Comparison of ENCODE assay signal across 22 cellular contexts in the genomic region with DNA sequence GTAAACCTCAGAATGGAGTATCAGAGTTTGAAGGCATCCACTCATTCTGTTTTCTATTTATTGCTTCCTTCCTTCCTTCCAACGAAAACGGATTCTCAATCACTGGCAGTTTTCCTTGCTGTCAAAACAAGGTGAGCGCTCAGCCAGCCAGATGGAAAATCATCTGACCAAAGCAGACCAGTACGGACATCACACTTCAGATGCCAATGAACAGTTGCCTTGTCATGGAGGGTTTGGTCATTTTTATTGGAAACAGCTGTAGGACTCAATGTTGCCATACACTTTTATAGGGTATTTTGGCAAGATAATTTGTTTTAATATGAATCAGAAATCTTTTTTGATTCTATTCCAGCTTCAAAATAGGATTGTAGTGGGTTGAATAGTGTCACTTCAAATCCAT. TPM values are rescaled to one million over a fixed set of nuclear protein-coding genes. Genes with fewer than 3 reads are reported as not detected.
DNase-seq lines count a peak whose midpoint lies in the region; FAIRE-seq and TF ChIP-seq lines count a peak whose summit lies in the region.
"Had no signal": no experiment of that assay in that cellular context is flagged by ENCODE, and none has a peak within 500 bp of the region (broad histone marks: within the 10 kb centered on the region; RNA-seq: fewer than 3 reads in every experiment).

No MANE protein-coding gene starts in this region.

- H3K4me2 ChIP-seq in GM23248 (ENCODE audit: unreplicated experiment): no peak overlapping the region
- no peak overlapping the region for H3K4me2 ChIP-seq in H1 (ENCODE audit: insufficient read depth in 1 of 2, low read depth in 2 of 2, low read length in 2 of 2)
- H3K4me2 ChIP-seq: KMS-11 had no signal

- H4K91ac ChIP-seq in H1 (replicated peaks; ENCODE audit: insufficient read length, low read length): no peak overlapping the region

- H3K36me3 ChIP-seq in GM23248 (ENCODE audit: low read depth) (no peaks in the 10 kb centered on the region), H1 (ENCODE audit: control insufficient read depth in 2 of 4, insufficient read depth in 4 of 4, low read length in 3 of 4) (peaks cover 0 to 13% (median 3%) of the 10 kb centered on the region in 4 experiments; a peak in 5 of 8 replicates)

- 40 to 41% methylated on average over 4 of the region's 4 CpGs for WGBS in GM23248 (ENCODE audit: low coverage in 1 of 2, low lambda C conversion rate in 2 of 2, missing lambda C conversion rate in 2 of 2), 2 experiments
- 96% methylated on average over 4 of the region's 4 CpGs; no CpG with 5 or more reads in 1 of the 2 experiments for WGBS in H1 (ENCODE audit: extremely low coverage in 1 of 2, insufficient coverage in 1 of 2, insufficient read length in 1 of 2, insufficient replicate concordance in 2 of 2, low coverage in 1 of 2, low lambda C conversion rate in 2 of 2, missing lambda C conversion rate in 1 of 2), 2 experiments

- H3K9ac ChIP-seq in GM23248: no peak overlapping the region
- H3K9ac ChIP-seq in H1 (replicated peaks in 1 of 4; ENCODE audit: extremely low read depth in 1 of 4, low read depth in 3 of 4, low read length in 3 of 4): no peak overlapping the region
- H3K9ac ChIP-seq: BLaER1 treated with 17β-estradiol and CSF1 and Interleukin-3, amounts not matched to agents 10 nM and 100 nM; KMS-11 had no signal

- POLR2A ChIA-PET in H1 (lab: Charles Lee; ENCODE audit: partially characterized antibody): no interaction called here

- H4K20me1 ChIP-seq in GM23248 (ENCODE audit: insufficient read depth) (no peaks in the 10 kb centered on the region), H1 (replicated peaks in 1 of 2; ENCODE audit: control insufficient read depth in 1 of 2, insufficient read depth in 2 of 2, low read length in 2 of 2) (no peaks in the 10 kb centered on the region)

- no peaks in the 10 kb centered on the region for H3K79me2 ChIP-seq in GM23248 (ENCODE audit: insufficient read depth)
- H3K79me2 ChIP-seq in H1 (ENCODE audit: control insufficient read depth in 1 of 2, insufficient read depth in 2 of 2, low read length in 2 of 2): no peaks in the 10 kb centered on the region

- peak; percentile 60 for FAIRE-seq in H1 (lab: Jason Lieb, UNC)
- FAIRE-seq: A204.1, G401.6, GM19239 had no signal

- no peak overlapping the region for H2AK5ac ChIP-seq in H1 (ENCODE audit: low read depth, low read length)

- DNase-seq in AG09309 (ENCODE audit: low read depth): peak; percentile 59
- DNase-seq in GM23248: peak; percentile 24
- DNase-seq in H1 (ENCODE audit: low read depth in 1 of 2, low spot score in 2 of 2): no peak
- peak; percentile 49 for DNase-seq in fibroblast of villous mesenchyme (ENCODE audit: low read depth)
- no peak for DNase-seq in DMS53 (lab: John Stamatoyannopoulos, UW)
- no peak for DNase-seq in NCI-H1048 (lab: John Stamatoyannopoulos, UW)
- no peak for DNase-seq in activated CD8-positive, alpha-beta memory T cell treated with anti-CD3 and anti-CD28 coated beads, Interleukin-2, amount 50 U/mL, for 48 hours
- DNase-seq in NOMO-1 treated with dmso at 0.1 percent for 144 hours (lab: John Stamatoyannopoulos, UW; ENCODE audit: unreplicated experiment): no peak
- DNase-seq: CD4-positive, alpha-beta memory T cell; H9; IMR-90; NCI-H1417; NCI-H1694 treated with DMSO at 0.1 percent for 48 hours; NCI-H2081 treated with DMSO at 0.1 percent for 48 hours; NCI-H2171 treated with DMSO at 0.1 percent for 48 hours; NCI-H524 treated with DMSO at 0.1 percent for 48 hours; Right ventricle myocardium superior had no signal

- H3K9me3 ChIP-seq in GM23248 (ENCODE audit: low read depth): no peaks in the 10 kb centered on the region
- no peaks in the 10 kb centered on the region for H3K9me3 ChIP-seq in H1 (ENCODE audit: insufficient read depth in 2 of 2, low read depth in 1 of 2, low read length in 1 of 2)

- H3K4me3 ChIP-seq in AG09309 (ENCODE audit: control insufficient read depth, low read depth, low read length) (no peak overlapping the region), GM23248 (no peak overlapping the region), H1 (ENCODE audit: extremely low read depth in 1 of 4, insufficient read depth in 2 of 4, low read depth in 3 of 4, low read length in 4 of 4) (no peak overlapping the region), fibroblast of villous mesenchyme (ENCODE audit: low read depth, low read length) (no peak overlapping the region)
- H3K4me3 ChIP-seq: BLaER1 treated with 17β-estradiol and CSF1 and Interleukin-3, amounts not matched to agents 10 nM and 100 nM had no signal

- H3K4me1 ChIP-seq in GM23248 (ENCODE audit: insufficient read depth) (peaks cover 26% of the 10 kb centered on the region; the same call in 1 of the 2 replicates), H1 (replicated peaks in 1 of 4; ENCODE audit: control insufficient read depth in 3 of 4, insufficient read depth in 4 of 4, low read length in 3 of 4) (no peaks in the 10 kb centered on the region)

- in situ Hi-C loops in GM23248 (cut with MboI): no loop called here

- no peaks in the 10 kb centered on the region for H3K27me3 ChIP-seq in GM23248 (replicated peaks; ENCODE audit: insufficient read depth)
- H3K27me3 ChIP-seq in H1 (replicated peaks in 1 of 4; ENCODE audit: control insufficient read depth in 3 of 4, extremely low read depth in 1 of 4, insufficient read depth in 3 of 4, low read length in 3 of 4): no peaks in the 10 kb centered on the region

- no peak overlapping the region for H3K18ac ChIP-seq in H1 (ENCODE audit: extremely low read depth, low read length)

- CTCF ChIA-PET in H1 (lab: Charles Lee; ENCODE audit: partially characterized antibody): interaction anchor here (1.0 kb wide), 1 partner anchor 81 kb away, joined by 3 read pairs; no protein-coding TSS in a partner anchor

- no peak for TF ChIP-seq EP300 in H1 (IDR thresholded peaks at IDR 0.05; ENCODE audit: borderline replicate concordance in 1 of 2, low read depth in 2 of 2, low read length in 2 of 2)

- H3K79me1 ChIP-seq in H1 (ENCODE audit: low read depth, low read length): no peaks in the 10 kb centered on the region

- no peak overlapping the region for H2BK120ac ChIP-seq in H1 (replicated peaks; ENCODE audit: low read depth, low read length)

- H2BK20ac ChIP-seq in H1 (ENCODE audit: low read length): no peak overlapping the region

- no peak overlapping the region for H2BK12ac ChIP-seq in H1 (ENCODE audit: low read depth, low read length)

- H3F3A ChIP-seq in GM23248 (ENCODE audit: insufficient read depth): peaks cover 11% of the 10 kb centered on the region; the same call in 1 of the 2 replicates

- no peak overlapping the region for H2BK5ac ChIP-seq in H1 (ENCODE audit: low read depth, low read length)

- H2AFZ ChIP-seq in GM23248 (no peak overlapping the region), H1 (ENCODE audit: low read length) (no peak overlapping the region)

- no peak overlapping the region for H3K27ac ChIP-seq in GM23248
- no peak overlapping the region for H3K27ac ChIP-seq in H1 (ENCODE audit: low read depth, low read length)
- H3K27ac ChIP-seq: BLaER1 treated with 17β-estradiol and CSF1 and Interleukin-3, amounts not matched to agents 10 nM and 100 nM; KMS-11 had no signal

- H3K9me2 ChIP-seq in GM23248 (ENCODE audit: insufficient read depth): no peaks in the 10 kb centered on the region

- no peak overlapping the region for H3K56ac ChIP-seq in H1 (replicated peaks; ENCODE audit: insufficient read length, low read depth, low read length)

- no peaks in the 10 kb centered on the region for H3K23me2 ChIP-seq in H1 (ENCODE audit: low read depth, low read length)

- H3K23ac ChIP-seq in H1 (ENCODE audit: insufficient read length): no peak overlapping the region

- H4K5ac ChIP-seq in H1 (ENCODE audit: insufficient read length, low read depth, low read length): no peak overlapping the region

- no peak for TF ChIP-seq RAD21 in H1 (IDR thresholded peaks at IDR 0.05 in 1 of 2, conservative IDR thresholded peaks at IDR 0.05 in 1 of 2; ENCODE audit: low read depth in 2 of 2, low read length in 2 of 2)

- no peak overlapping the region for H3K14ac ChIP-seq in H1 (ENCODE audit: insufficient read length)

- H2BK15ac ChIP-seq in H1 (ENCODE audit: low read length): no peak overlapping the region

- H4K8ac ChIP-seq in H1 (ENCODE audit: extremely low read depth, insufficient read depth, low read length): no peak overlapping the region

- TF ChIP-seq CTCF in AG09309 (IDR thresholded peaks at IDR 0.05; ENCODE audit: control insufficient read depth, insufficient read depth, low read depth, low read length, missing control alignments): no peak
- no peak for TF ChIP-seq CTCF in H1 (IDR thresholded peaks at IDR 0.05; ENCODE audit: control extremely low read depth in 1 of 3, insufficient read depth in 1 of 3, low read depth in 1 of 3, low read length in 3 of 3)
- no peak for TF ChIP-seq CTCF in fibroblast of villous mesenchyme (IDR thresholded peaks at IDR 0.05; ENCODE audit: insufficient read depth, low read depth, low read length)

- H3K4ac ChIP-seq in H1 (replicated peaks; ENCODE audit: insufficient read length, low read depth, low read length): no peak overlapping the region

- TF ChIP-seq POLR2A in H1 (IDR thresholded peaks at IDR 0.05; ENCODE audit: control extremely low read depth in 1 of 2, low read depth in 2 of 2, low read length in 2 of 2): no peak

TF ChIP-seq in H1, 55 proteins besides CTCF, POLR2A, EP300 and RAD21 (continues in another document):
- TF ChIP-seq CREB1 (IDR thresholded peaks at IDR 0.05) (no peak), CBX5 (IDR thresholded peaks at IDR 0.05; ENCODE audit: low read depth, low read length) (no peak), SIN3A (conservative IDR thresholded peaks at IDR 0.05 in 1 of 2, IDR thresholded peaks at IDR 0.05 in 1 of 2; ENCODE audit: low read depth in 1 of 2, low read length in 2 of 2) (no peak), SRF (IDR thresholded peaks at IDR 0.05; ENCODE audit: low read depth, low read length) (no peak), TBP (IDR thresholded peaks at IDR 0.05; ENCODE audit: low read depth, low read length) (no peak), BRCA1 (IDR thresholded peaks at IDR 0.05; ENCODE audit: low read depth, low read length) (no peak), SAP30 (IDR thresholded peaks at IDR 0.05; ENCODE audit: insufficient read depth, insufficient replicate concordance, low read length) (no peak), EGR1 (IDR thresholded peaks at IDR 0.05; ENCODE audit: borderline replicate concordance, low read depth, low read length) (no peak)

RNA-seq across cellular contexts. Expression of gene GEMIN8, which starts 16.6 kb away (rescaled TPM):
- 12.1 and 13.4 TPM in 2 replicates for total RNA-seq in GM23248 (2014; rRNA removed; shearing (Covaris generic))
- polyA plus RNA-seq in GM23248 (2016; fragmentation: Nextera tagmentation; extraction: Ambion mirVana) (20.0 and 20.5 TPM in 2 replicates), H1 (2011; rRNA removed) (28.9 and 31.4 TPM in 2 replicates)
- 18.2 and 19.9 TPM in 2 replicates for total RNA-seq in H1 (2021; fragmentation: NEBNext Ultra II Directional; extraction: Animal tissue kit (Norgen Biotek cat#: 25700))
- 39.5 TPM for polyA plus RNA-seq in H1 (2011; cell fraction: cytosol; rRNA removed)
- polyA plus RNA-seq in H1 (2011; cell fraction: nucleus; rRNA removed): 32.5 TPM
- 20.8 to 24.7 TPM (median 24.0 TPM) in 4 replicates for polyA plus RNA-seq in H1 (2012, experiment 1 of 2)
- polyA plus RNA-seq in H1 (2012, experiment 2 of 2): 19.9 TPM
- polyA plus RNA-seq in H1 (2013, experiment 1 of 2): 14.2 TPM
- 13.2 TPM for polyA plus RNA-seq in H1 (2013, experiment 2 of 2)
- polyA minus RNA-seq in H1 (2011; rRNA and poly(A)+ RNA removed): 44.5 and 44.7 TPM in 2 replicates
- 13.7 TPM for polyA minus RNA-seq in H1 (2011; cell fraction: cytosol; rRNA and poly(A)+ RNA removed)
- 22.4 TPM for polyA minus RNA-seq in H1 (2011; cell fraction: nucleus; rRNA and poly(A)+ RNA removed)
- 9.3 and 10.4 TPM in 2 replicates for total RNA-seq in fibroblast of villous mesenchyme

Comparison
In these comparisons a context has a peak if more than half of its experiments do, and no peak if none do; other contexts are left out.
1. DNase-seq: peak in AG09309 (single experiment), GM23248 (single experiment) and fibroblast of villous mesenchyme (single experiment); none in H1 (0 of 2), DMS53 (single experiment), NCI-H1048 (single experiment), activated CD8-positive, alpha-beta memory T cell treated with anti-CD3 and anti-CD28 coated beads, Interleukin-2, amount 50 U/mL, for 48 hours (single experiment) and NOMO-1 treated with dmso at 0.1 percent for 144 hours (single experiment).